19 cellular contexts compared by ENCODE assay signal in genomic region chr6:43744931-43745727, GRCh38. TPM values are rescaled to one million over a fixed set of nuclear protein-coding genes. Genes with fewer than 3 reads are reported as not detected.
A peak's percentile ranks its signal among the peaks of the same experiment; 100 is the strongest.
DNase-seq lines count a peak whose midpoint lies in the region; ATAC-seq and TF ChIP-seq lines count a peak whose summit lies in the region.
"Had no signal": no experiment of that assay in that cellular context is flagged by ENCODE, and none has a peak within 500 bp of the region (broad histone marks: within the 10 kb centered on the region; RNA-seq: fewer than 3 reads in every experiment).

No MANE protein-coding gene starts in this region.

- no peak overlapping the region; a peak in 1 of 7 replicates for H3K27ac Mint-ChIP-seq in H9
- H3K27ac Mint-ChIP-seq in immature natural killer cell: no peak overlapping the region
- H3K27ac Mint-ChIP-seq: stimulated activated memory B cell treated with anti-CD40 and anti-IgM and Interleukin-4, amounts not matched to agents 10 μg/mL and 1 μg/mL and 100 μg/mL, for 72 hours had no signal

- H2AFZ ChIP-seq in H9 (ENCODE audit: low read length): no peak overlapping the region

- no peak overlapping the region for H2BK15ac ChIP-seq in H9 (ENCODE audit: low read depth, low read length)

- H3K9me3 ChIP-seq in H9 (ENCODE audit: control insufficient read depth, low read depth, low read length) (no peaks in the 10 kb centered on the region), WERI-Rb-1 (ENCODE audit: severe bottlenecking) (no peaks in the 10 kb centered on the region), left lung (no peaks in the 10 kb centered on the region)
- H3K9me3 ChIP-seq: thyroid gland had no signal

- no peak overlapping the region for H2BK5ac ChIP-seq in H9 (ENCODE audit: insufficient read length, low read length)

- H3K79me1 ChIP-seq in H9 (ENCODE audit: insufficient read depth, low read depth, low read length, poor library complexity, severe bottlenecking): no peaks in the 10 kb centered on the region

- no peak overlapping the region for H3K4me3 Mint-ChIP-seq in H9
- no peak overlapping the region for H3K4me3 Mint-ChIP-seq in immature natural killer cell
- H3K4me3 Mint-ChIP-seq: activated T-helper 17 cell treated with anti-CD3 and anti-CD28 coated beads, Interleukin-2, amount 50 U/mL, for 72 hours; CD4-positive, alpha-beta memory T cell; naive B cell; stimulated activated memory B cell treated with anti-CD40 and anti-IgM and Interleukin-4, amounts not matched to agents 10 μg/mL and 1 μg/mL and 100 μg/mL, for 72 hours had no signal

- peak; percentile 21 for DNase-seq in H9
- DNase-seq in WERI-Rb-1: peak; percentile 6
- peak in 1 of 2 donors; percentile 53 for DNase-seq in left lung
- DNase-seq in sciatic nerve (ENCODE audit: low spot score): peak; percentile 49
- DNase-seq in germinal center (ENCODE audit: low spot score): no peak
- DNase-seq in immature natural killer cell: no peak
- DNase-seq: CD4-positive, alpha-beta memory T cell; dermis blood vessel endothelial cell; foreskin fibroblast; hippocampal formation; kidney; naive B cell; NCI-H187; NCI-H226; thyroid gland had no signal

- no peak overlapping the region for H4K5ac ChIP-seq in H9 (ENCODE audit: insufficient read length, low read depth, low read length)

- no peaks in the 10 kb centered on the region for H3K23me2 ChIP-seq in H9 (ENCODE audit: insufficient read length, low read depth, low read length, poor library complexity, severe bottlenecking)

- H3K9me3 Mint-ChIP-seq in H9 (no peaks in the 10 kb centered on the region; a peak in 1 of 5 replicates), immature natural killer cell (no peaks in the 10 kb centered on the region)
- H3K9me3 Mint-ChIP-seq: activated T-helper 17 cell treated with anti-CD3 and anti-CD28 coated beads, Interleukin-2, amount 50 U/mL, for 72 hours; naive B cell; stimulated activated memory B cell treated with anti-CD40 and anti-IgM and Interleukin-4, amounts not matched to agents 10 μg/mL and 1 μg/mL and 100 μg/mL, for 72 hours had no signal

- H3K4ac ChIP-seq in H9 (ENCODE audit: low read depth, low read length): no peak overlapping the region

- H3K56ac ChIP-seq in H9 (ENCODE audit: insufficient read length, low read depth, low read length): no peak overlapping the region

- no peaks in the 10 kb centered on the region for H4K20me1 ChIP-seq in H9 (ENCODE audit: control insufficient read depth, insufficient read depth, insufficient read length)

- H3K27me3 Mint-ChIP-seq in H9 (ENCODE audit: low read depth) (peaks cover 4% of the 10 kb centered on the region), immature natural killer cell (ENCODE audit: low read depth in 3 of 3) (peaks cover 3 to 7% (median 4%) of the 10 kb centered on the region in 3 donors)

- no peak overlapping the region for H2AK5ac ChIP-seq in H9 (ENCODE audit: insufficient read length, low read length)

- no peak overlapping the region for H3K9ac ChIP-seq in H9 (ENCODE audit: extremely low read depth, insufficient read length, low read length)

- WGBS in H9 (ENCODE audit: extremely low coverage, insufficient read length, low lambda C conversion rate): no CpG with 5 or more reads among the region's 16 CpGs

- no peaks in the 10 kb centered on the region for H3K27me3 ChIP-seq in H9 (ENCODE audit: insufficient read depth, low read length)
- no peaks in the 10 kb centered on the region for H3K27me3 ChIP-seq in WERI-Rb-1 (ENCODE audit: insufficient read depth, low read depth, severe bottlenecking)
- H3K27me3 ChIP-seq in left lung: no peaks in the 10 kb centered on the region
- H3K27me3 ChIP-seq: thyroid gland had no signal

- H3K4me3 ChIP-seq in WERI-Rb-1 (ENCODE audit: low read depth, low read length) (no peak overlapping the region), left lung (no peak overlapping the region)
- H3K4me3 ChIP-seq: SK-N-MC, thyroid gland had no signal

- no peak overlapping the region for H3K27ac ChIP-seq in H9 (ENCODE audit: insufficient read length, low read depth, low read length)
- no peak overlapping the region for H3K27ac ChIP-seq in WERI-Rb-1
- H3K27ac ChIP-seq in left lung: no peak overlapping the region
- H3K27ac ChIP-seq: SK-N-MC, thyroid gland had no signal

- H3K4me2 ChIP-seq in H9 (ENCODE audit: insufficient read depth, insufficient read length, low read length): no peak overlapping the region

- intact Hi-C loops in left lung (cut with DNase I): no loop called here
- intact Hi-C loops in sciatic nerve (cut with DNase I): no loop called here

- no peak overlapping the region for H2BK120ac ChIP-seq in H9 (ENCODE audit: low read depth, low read length, poor library complexity, severe bottlenecking)

- H3K18ac ChIP-seq in H9 (ENCODE audit: insufficient read length, low read depth, low read length): no peak overlapping the region

- no peak overlapping the region for H3K23ac ChIP-seq in H9 (ENCODE audit: insufficient read length, low read depth, low read length)

- peaks cover 19 to 64% of the 10 kb centered on the region in 2 experiments for H3K4me1 Mint-ChIP-seq in H9
- H3K4me1 Mint-ChIP-seq in immature natural killer cell: no peaks in the 10 kb centered on the region
- H3K4me1 Mint-ChIP-seq: activated T-helper 17 cell treated with anti-CD3 and anti-CD28 coated beads, Interleukin-2, amount 50 U/mL, for 72 hours; CD4-positive, alpha-beta memory T cell; stimulated activated memory B cell treated with anti-CD40 and anti-IgM and Interleukin-4, amounts not matched to agents 10 μg/mL and 1 μg/mL and 100 μg/mL, for 72 hours had no signal

- H3K14ac ChIP-seq in H9 (ENCODE audit: insufficient read depth, low read length): no peak overlapping the region

- no peak overlapping the region for H4K91ac ChIP-seq in H9 (ENCODE audit: insufficient read length, low read depth, low read length)

- no peaks in the 10 kb centered on the region for H3K79me2 ChIP-seq in H9 (ENCODE audit: insufficient read depth, low read length)

- H3K36me3 Mint-ChIP-seq in H9 (ENCODE audit: insufficient read depth in 1 of 3, low read depth in 3 of 3): no peaks in the 10 kb centered on the region
- no peaks in the 10 kb centered on the region for H3K36me3 Mint-ChIP-seq in immature natural killer cell
- H3K36me3 Mint-ChIP-seq: CD4-positive, alpha-beta memory T cell; naive B cell; stimulated activated memory B cell treated with anti-CD40 and anti-IgM and Interleukin-4, amounts not matched to agents 10 μg/mL and 1 μg/mL and 100 μg/mL, for 72 hours had no signal

- H3K4me1 ChIP-seq in H9 (ENCODE audit: insufficient read depth, low read length) (no peaks in the 10 kb centered on the region), left lung (peaks cover 5 to 7% of the 10 kb centered on the region in 2 donors)

- H3T11ph ChIP-seq in H9 (ENCODE audit: low read length): no peak overlapping the region

- H3K36me3 ChIP-seq in WERI-Rb-1 (no peaks in the 10 kb centered on the region), left lung (no peaks in the 10 kb centered on the region)
- H3K36me3 ChIP-seq: thyroid gland had no signal

- ATAC-seq in left lung (peak; percentile 91), sciatic nerve (no peak), HG02870 (IDR thresholded peaks at IDR 0.05; ENCODE audit: unreplicated experiment) (no peak)
- ATAC-seq: activated T-helper 17 cell treated with anti-CD3 and anti-CD28 coated beads, Interleukin-2, amount 50 U/mL, for 72 hours; stimulated activated memory B cell treated with anti-CD40 and anti-IgM and Interleukin-4, amounts not matched to agents 10 μg/mL and 1 μg/mL and 100 μg/mL, for 72 hours had no signal

- H2BK12ac ChIP-seq in H9 (ENCODE audit: insufficient read length, low read depth, low read length): no peak overlapping the region

- no peak overlapping the region for H4K8ac ChIP-seq in H9 (replicated peaks; ENCODE audit: insufficient read length, low read depth, low read length)

- TF ChIP-seq CTCF in H9 (conservative IDR thresholded peaks at IDR 0.05) (no peak), WERI-Rb-1 (IDR thresholded peaks at IDR 0.05; ENCODE audit: low read depth, low read length) (no peak), left lung (IDR thresholded peaks at IDR 0.05) (no peak)

- H2BK20ac ChIP-seq in H9 (ENCODE audit: low read depth, low read length, poor library complexity, severe bottlenecking): no peak overlapping the region

RNA-seq across cellular contexts. Expression of gene VEGFA, which starts 24.9 kb away (rescaled TPM):
- total RNA-seq in H9 (2021) (46.1 and 47.9 TPM in 2 replicates), left lung (100 to 1,000 TPM; 147 to 154 TPM), sciatic nerve (155 TPM)
- 1 to 10 TPM in 2 of 3 donors, under 1 TPM in 1; 0.30 to 2.4 (median 2.1) TPM for polyA plus RNA-seq in immature natural killer cell
- polyA plus RNA-seq: CD4-positive, alpha-beta memory T cell had no signal

RNA-seq across cellular contexts. Expression of gene MRPS18A, which starts 57.5 kb away (rescaled TPM):
- total RNA-seq in H9 (2021) (65.1 and 67.3 TPM in 2 replicates), left lung (10 to 100 TPM; 27.0 to 32.5 TPM), sciatic nerve (29.7 TPM)
- polyA plus RNA-seq in immature natural killer cell: 10 to 100 TPM; 53.6 to 83.9 (median 65.6) TPM

Comparison
In these comparisons a context has a peak if more than half of its experiments do, and no peak if none do; other contexts are left out.
1. DNase-seq: peak in H9 (single experiment), WERI-Rb-1 (single experiment) and sciatic nerve (single experiment); none in germinal center (single experiment) and immature natural killer cell (0 of 3).